In the genomic region with DNA sequence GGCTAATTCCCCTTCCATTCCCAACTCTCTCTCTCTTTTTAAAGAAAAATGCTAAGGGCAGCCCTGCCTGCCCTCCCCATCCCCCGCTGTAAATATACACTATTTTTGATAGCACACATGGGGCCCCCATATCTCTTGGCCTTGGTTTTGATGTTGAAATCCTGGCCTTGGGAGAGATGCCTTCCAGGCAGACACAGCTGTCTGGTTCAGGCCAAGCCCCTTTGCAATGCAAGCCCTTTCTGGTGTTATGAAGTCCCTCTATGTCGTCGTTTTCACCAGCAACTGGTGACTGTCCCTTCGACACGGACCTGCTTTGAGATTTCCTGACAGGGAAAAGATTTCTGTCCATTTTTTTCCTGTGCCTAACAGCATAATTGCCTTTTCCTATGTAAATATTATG, we compare ENCODE assay signal across 17 cellular contexts. TPM values are rescaled to one million over a fixed set of nuclear protein-coding genes. Genes with fewer than 3 reads are reported as not detected.
DNase-seq lines count a peak whose midpoint lies in the region; ATAC-seq and TF ChIP-seq lines count a peak whose summit lies in the region.
"Had no signal": no experiment of that assay in that cellular context is flagged by ENCODE, and none has a peak within 500 bp of the region (broad histone marks: within the 10 kb centered on the region; RNA-seq: fewer than 3 reads in every experiment).

No MANE protein-coding gene starts in this region.

- no peak overlapping the region for H3K4me3 ChIP-seq in CD8-positive, alpha-beta T cell (ENCODE audit: low read depth, low read length)

- H3K27ac ChIP-seq in CD8-positive, alpha-beta T cell (ENCODE audit: low read depth, low read length): no peak overlapping the region

- no peaks in the 10 kb centered on the region for H3K9me3 Mint-ChIP-seq in CD8-positive, alpha-beta T cell
- no peaks in the 10 kb centered on the region for H3K9me3 Mint-ChIP-seq in progenitor cell of endocrine pancreas (ENCODE audit: low read depth)
- H3K9me3 Mint-ChIP-seq in activated naive CD4-positive, alpha-beta T cell treated with anti-CD3 and anti-CD28 coated beads, Interleukin-2, amount 10 ng/mL, durations not matched to agents 7 days and 5 days: no peaks in the 10 kb centered on the region

- CTCF ChIA-PET in CD8-positive, alpha-beta T cell (lab: Charles Lee): interaction anchor here (1.3 kb wide), 1 partner anchor 8 kb away, joined by 4 read pairs; no protein-coding TSS in a partner anchor
- CTCF ChIA-PET in activated naive CD4-positive, alpha-beta T cell treated with anti-CD3 and anti-CD28 coated beads, Interleukin-2, amount 10 ng/mL, durations not matched to agents 7 days and 5 days (lab: Charles Lee): no interaction called here

- H3K36me3 Mint-ChIP-seq in CD8-positive, alpha-beta T cell: no peaks in the 10 kb centered on the region
- H3K36me3 Mint-ChIP-seq in T-helper 17 cell (ENCODE audit: low read depth) (peaks cover 3% of the 10 kb centered on the region), progenitor cell of endocrine pancreas (ENCODE audit: insufficient read depth) (peaks cover 11% of the 10 kb centered on the region)
- no peaks in the 10 kb centered on the region for H3K36me3 Mint-ChIP-seq in activated naive CD4-positive, alpha-beta T cell treated with anti-CD3 and anti-CD28 coated beads, Interleukin-2, amount 10 ng/mL, durations not matched to agents 7 days and 5 days

- no peak for ATAC-seq in CD8-positive, alpha-beta T cell
- ATAC-seq in T-helper 17 cell: no peak

- peaks cover 41% of the 10 kb centered on the region for H3K27me3 Mint-ChIP-seq in CD8-positive, alpha-beta T cell (ENCODE audit: low read depth)
- H3K27me3 Mint-ChIP-seq in T-helper 17 cell (peaks cover 53% of the 10 kb centered on the region), progenitor cell of endocrine pancreas (peaks cover 68% of the 10 kb centered on the region)
- H3K27me3 Mint-ChIP-seq in activated naive CD4-positive, alpha-beta T cell treated with anti-CD3 and anti-CD28 coated beads, Interleukin-2, amount 10 ng/mL, durations not matched to agents 7 days and 5 days: peaks cover 66% of the 10 kb centered on the region

- TF ChIP-seq CTCF in CD8-positive, alpha-beta T cell (IDR thresholded peaks at IDR 0.05): no peak
- TF ChIP-seq CTCF in progenitor cell of endocrine pancreas (IDR thresholded peaks at IDR 0.05; ENCODE audit: unreplicated experiment): no peak

- peak in 1 of 7 experiments; percentile 23 for DNase-seq in CD8-positive, alpha-beta T cell
- DNase-seq in T-helper 17 cell (no peak), islet precursor cell (peak; percentile 36), progenitor cell of endocrine pancreas (ENCODE audit: low spot score, unreplicated experiment) (no peak), midbrain (lab: John Stamatoyannopoulos, UW) (no peak)
- no peak for DNase-seq in stimulated activated CD4-positive, alpha-beta T cell treated with anti-CD3 and anti-CD28 coated beads, Interleukin-4, amount 100 ng/mL, for 4 hours
- no peak for DNase-seq in activated naive CD4-positive, alpha-beta T cell treated with anti-CD3 and anti-CD28 coated beads, Interleukin-2, amount 10 ng/mL, durations not matched to agents 7 days and 5 days
- DNase-seq: activated CD4-positive, CD25-positive, alpha-beta regulatory T cell treated with anti-CD3 and anti-CD28 coated beads, Interleukin-2, amount 50 U/mL, for 72 hours; activated CD8-positive, alpha-beta memory T cell treated with anti-CD3 and anti-CD28 coated beads, Interleukin-2, amount 50 U/mL, for 48 hours; activated naive CD4-positive, alpha-beta T cell treated with anti-CD3 and anti-CD28 coated beads, Interleukin-2, amount 50 U/mL, for 16 hours; effector CD4-positive, alpha-beta T cell; HCEC 1CT; hypothalamus; Karpas-422; NCI-H1105 treated with DMSO at 0.1 percent for 48 hours; Right ventricle myocardium superior had no signal

- H3K9me3 ChIP-seq in CD8-positive, alpha-beta T cell (ENCODE audit: low read length): no peaks in the 10 kb centered on the region
- H3K9me3 ChIP-seq in T-helper 17 cell (ENCODE audit: control insufficient read depth, low read length, poor library complexity, severe bottlenecking): no peaks in the 10 kb centered on the region

- intact Hi-C loops in CD8-positive, alpha-beta T cell (cut with DNase I, micrococcal nuclease): loop anchor here in 1 of 2 experiments (10.0 kb wide), 1 partner anchor 135 kb away; no protein-coding TSS in a partner anchor

- H3K27ac Mint-ChIP-seq in CD8-positive, alpha-beta T cell: no peak overlapping the region
- H3K27ac Mint-ChIP-seq in T-helper 17 cell (no peak overlapping the region), progenitor cell of endocrine pancreas (peak overlapping the region; percentile 90)
- H3K27ac Mint-ChIP-seq in activated naive CD4-positive, alpha-beta T cell treated with anti-CD3 and anti-CD28 coated beads, Interleukin-2, amount 10 ng/mL, durations not matched to agents 7 days and 5 days: no peak overlapping the region

- peaks cover 17% of the 10 kb centered on the region for H3K4me1 Mint-ChIP-seq in CD8-positive, alpha-beta T cell (ENCODE audit: low read depth)
- H3K4me1 Mint-ChIP-seq in T-helper 17 cell: peaks cover 15% of the 10 kb centered on the region
- peaks cover 22% of the 10 kb centered on the region for H3K4me1 Mint-ChIP-seq in progenitor cell of endocrine pancreas (ENCODE audit: low read depth)
- H3K4me1 Mint-ChIP-seq in activated naive CD4-positive, alpha-beta T cell treated with anti-CD3 and anti-CD28 coated beads, Interleukin-2, amount 10 ng/mL, durations not matched to agents 7 days and 5 days: peaks cover 19% of the 10 kb centered on the region

- peak overlapping the region; percentile 8 for H3K4me3 Mint-ChIP-seq in CD8-positive, alpha-beta T cell
- H3K4me3 Mint-ChIP-seq in T-helper 17 cell: peak overlapping the region; percentile 76
- H3K4me3 Mint-ChIP-seq in progenitor cell of endocrine pancreas (ENCODE audit: low read depth): peak overlapping the region; percentile 69
- no peak overlapping the region for H3K4me3 Mint-ChIP-seq in activated naive CD4-positive, alpha-beta T cell treated with anti-CD3 and anti-CD28 coated beads, Interleukin-2, amount 10 ng/mL, durations not matched to agents 7 days and 5 days

- POLR2A ChIA-PET in CD8-positive, alpha-beta T cell (lab: Charles Lee): no interaction called here

- H3K27me3 ChIP-seq in CD8-positive, alpha-beta T cell (ENCODE audit: insufficient read depth, low read length): peaks cover 6% of the 10 kb centered on the region

- no peaks in the 10 kb centered on the region for H3K36me3 ChIP-seq in CD8-positive, alpha-beta T cell (ENCODE audit: insufficient read depth, low read length)

- peaks cover 9% of the 10 kb centered on the region for H3K4me1 ChIP-seq in CD8-positive, alpha-beta T cell (ENCODE audit: insufficient read depth, low read length)

RNA-seq across cellular contexts. Expression of a gene that starts 3.0 kb away (rescaled TPM):
- total RNA-seq in CD8-positive, alpha-beta T cell: not detected
- total RNA-seq in T-helper 17 cell (1 to 10 TPM in 1 of 2 donors, not detected in 1; 1.9 TPM), progenitor cell of endocrine pancreas (13.1 and 13.6 TPM in 2 replicates)
- total RNA-seq: bronchial epithelial cell had no signal
